ENCODE assay signal across 7 cellular contexts in genomic region chr19:35693835-35694599, GRCh38. TPM values are rescaled to one million over a fixed set of nuclear protein-coding genes. Genes with fewer than 3 reads are reported as not detected.
A peak's percentile ranks its signal among the peaks of the same experiment; 100 is the strongest.
DNase-seq lines count a peak whose midpoint lies in the region; ATAC-seq and TF ChIP-seq lines count a peak whose summit lies in the region.

No MANE protein-coding gene starts in this region.

- no peak overlapping the region for H2AFZ ChIP-seq in hepatocyte

- no peak overlapping the region for H3K4me3 Mint-ChIP-seq in T-helper 2 cell treated with Interferon-gamma antibody and Interleukin-4, amounts not matched to agents 5 μg/mL and 100 μg/mL, for 36 hours

- H4K20me1 ChIP-seq in hepatocyte (ENCODE audit: insufficient read depth, poor library complexity, severe bottlenecking): no peaks in the 10 kb centered on the region

- TF ChIP-seq POLR2A in spleen (IDR thresholded peaks at IDR 0.05): no peak

- in situ Hi-C loops in GM13976 (cut with MboI; ENCODE audit: low sequenced_read_pairs, unreplicated experiment): no loop called here

- peak overlapping the region; percentile 45 for H3K27ac Mint-ChIP-seq in T-helper 2 cell treated with Interferon-gamma antibody and Interleukin-4, amounts not matched to agents 5 μg/mL and 100 μg/mL, for 36 hours

- no peak overlapping the region for H3K4me2 ChIP-seq in hepatocyte

- peak; percentile 70 for ATAC-seq in HG02943 (IDR thresholded peaks at IDR 0.05; ENCODE audit: low read depth, unreplicated experiment)

- TF ChIP-seq CTCF in GM13976 (IDR thresholded peaks at IDR 0.05; ENCODE audit: borderline replicate concordance, control extremely low read depth, extremely low read depth, insufficient read depth, missing control alignments) (peak; percentile 99), ascending aorta (IDR thresholded peaks at IDR 0.05) (peak; percentile 95 to 97 (median 96)), hepatocyte (IDR thresholded peaks at IDR 0.05; ENCODE audit: poor library complexity) (peak; percentile 93), spleen (IDR thresholded peaks at IDR 0.05 in 8 of 11, conservative IDR thresholded peaks at IDR 0.05 in 3 of 11) (peak; percentile 92 to 99 (median 97))

- no peaks in the 10 kb centered on the region for H3K9me2 ChIP-seq in hepatocyte (replicated peaks; ENCODE audit: insufficient read depth)

- H3K36me3 Mint-ChIP-seq in T-helper 2 cell treated with Interferon-gamma antibody and Interleukin-4, amounts not matched to agents 5 μg/mL and 100 μg/mL, for 36 hours (ENCODE audit: low read depth): no peaks in the 10 kb centered on the region

- H3K79me2 ChIP-seq in hepatocyte: no peaks in the 10 kb centered on the region

- no peaks in the 10 kb centered on the region for H3K9me3 Mint-ChIP-seq in T-helper 2 cell treated with Interferon-gamma antibody and Interleukin-4, amounts not matched to agents 5 μg/mL and 100 μg/mL, for 36 hours

- DNase-seq in GM13976 (ENCODE audit: low spot score) (peak; percentile 86), NCI-H2029 treated with DMSO at 0.1 percent for 48 hours (lab: John Stamatoyannopoulos, UW) (peak; percentile 71), ascending aorta (ENCODE audit: low spot score in 2 of 2) (peak; percentile 24 to 92), hepatocyte (ENCODE audit: low spot score) (peak; percentile 94), spleen (peak; percentile 93)
- DNase-seq in T-helper 2 cell treated with Interferon-gamma antibody and Interleukin-4, amounts not matched to agents 5 μg/mL and 100 μg/mL, for 36 hours (ENCODE audit: low spot score): peak; percentile 85

- H3K27me3 ChIP-seq in ascending aorta (no peaks in the 10 kb centered on the region), hepatocyte (no peaks in the 10 kb centered on the region), spleen (replicated peaks in 1 of 7) (peaks cover 0 to 4% (median 0%) of the 10 kb centered on the region in 7 donors)

- H3K4me1 ChIP-seq in ascending aorta: no peaks in the 10 kb centered on the region
- H3K4me1 ChIP-seq in hepatocyte (ENCODE audit: insufficient read depth): no peaks in the 10 kb centered on the region
- peaks cover 0 to 4% (median 0%) of the 10 kb centered on the region in 6 donors for H3K4me1 ChIP-seq in spleen

- H3K36me3 ChIP-seq in ascending aorta (no peaks in the 10 kb centered on the region), hepatocyte (replicated peaks; ENCODE audit: insufficient read depth, low read depth) (no peaks in the 10 kb centered on the region), spleen (no peaks in the 10 kb centered on the region)

- H3K27ac ChIP-seq in ascending aorta (no peak overlapping the region), hepatocyte (no peak overlapping the region), spleen (peak overlapping the region in 2 of 8 donors; percentile 10 to 40)

- H3K9me3 ChIP-seq in ascending aorta (no peaks in the 10 kb centered on the region), hepatocyte (ENCODE audit: low read depth) (no peaks in the 10 kb centered on the region), spleen (no peaks in the 10 kb centered on the region)

- H3K4me1 Mint-ChIP-seq in T-helper 2 cell treated with Interferon-gamma antibody and Interleukin-4, amounts not matched to agents 5 μg/mL and 100 μg/mL, for 36 hours (ENCODE audit: low read depth): peaks cover 8% of the 10 kb centered on the region

- 49% methylated on average over 7 of the region's 8 CpGs for WGBS in hepatocyte (ENCODE audit: low lambda C conversion rate, missing lambda C conversion rate)
- 26 to 34% (median 32%) methylated on average over 8 of the region's 8 CpGs for WGBS in spleen, 5 donors

- no peaks in the 10 kb centered on the region for H3K27me3 Mint-ChIP-seq in T-helper 2 cell treated with Interferon-gamma antibody and Interleukin-4, amounts not matched to agents 5 μg/mL and 100 μg/mL, for 36 hours (ENCODE audit: low read depth)

- no peak overlapping the region for H3K4me3 ChIP-seq in ascending aorta
- H3K4me3 ChIP-seq in hepatocyte: no peak overlapping the region
- no peak overlapping the region for H3K4me3 ChIP-seq in spleen

- intact Hi-C loops in ascending aorta (cut with DNase I) (loop anchor here (1.0 to 2.0 kb wide), 2 partner anchors 22 to 243 kb away; partner anchors contain the start of gene LRFN3), spleen (cut with DNase I; ENCODE audit: low total_unique reads) (no loop called here)

RNA-seq across cellular contexts. Expression of gene ZBTB32, which starts 10.3 kb away (rescaled TPM):
- not detected for total RNA-seq in ascending aorta
- total RNA-seq in hepatocyte: not detected in 2 replicates
- polyA plus RNA-seq in hepatocyte: 0.11 and 0.80 TPM in 2 replicates
- total RNA-seq in spleen: 1 to 10 TPM; 2.5 to 6.9 (median 4.0) TPM
- 1 to 10 TPM; 3.0 to 8.2 (median 4.8) TPM for polyA plus RNA-seq in spleen

RNA-seq across cellular contexts. Expression of gene KMT2B, which starts 23.8 kb away (rescaled TPM):
- total RNA-seq in ascending aorta (25.5 TPM), hepatocyte (6.9 and 12.8 TPM in 2 replicates), spleen (10 to 100 TPM; 36.6 to 58.2 (median 50.7) TPM)
- polyA plus RNA-seq in hepatocyte (9.3 and 10.7 TPM in 2 replicates), spleen (10 to 100 TPM; 17.6 to 37.2 (median 27.6) TPM)

RNA-seq across cellular contexts. Expression of gene UPK1A, which starts 27.7 kb away (rescaled TPM):
- not detected for total RNA-seq in ascending aorta
- total RNA-seq in hepatocyte: 3.6 and 7.8 TPM in 2 replicates
- polyA plus RNA-seq in hepatocyte: 19.6 and 27.5 TPM in 2 replicates
- total RNA-seq in spleen: not detected
- under 1 TPM in 1 of 3 donors, not detected in 2; 0.11 TPM for polyA plus RNA-seq in spleen

RNA-seq across cellular contexts. Expression of gene COX6B1, which starts 45.9 kb away (rescaled TPM):
- 301 TPM for total RNA-seq in ascending aorta
- 586 and 603 TPM in 2 replicates for total RNA-seq in hepatocyte
- 635 and 692 TPM in 2 replicates for polyA plus RNA-seq in hepatocyte
- 100 to 1,000 TPM; 208 to 672 (median 255) TPM for total RNA-seq in spleen
- 100 to 1,000 TPM; 640 to 837 (median 717) TPM for polyA plus RNA-seq in spleen

RNA-seq across cellular contexts. Expression of gene IGFLR1, which starts 48.2 kb away (rescaled TPM):
- not detected for total RNA-seq in ascending aorta
- total RNA-seq in hepatocyte: 3.6 and 5.6 TPM in 2 replicates
- polyA plus RNA-seq in hepatocyte: 4.5 and 4.6 TPM in 2 replicates
- total RNA-seq in spleen: 10 to 100 TPM; 16.5 to 64.7 (median 43.5) TPM
- polyA plus RNA-seq in spleen: 10 to 100 TPM; 30.1 to 62.9 (median 49.3) TPM
